Comparison of ENCODE assay signal across 9 cellular contexts in the genomic region with DNA sequence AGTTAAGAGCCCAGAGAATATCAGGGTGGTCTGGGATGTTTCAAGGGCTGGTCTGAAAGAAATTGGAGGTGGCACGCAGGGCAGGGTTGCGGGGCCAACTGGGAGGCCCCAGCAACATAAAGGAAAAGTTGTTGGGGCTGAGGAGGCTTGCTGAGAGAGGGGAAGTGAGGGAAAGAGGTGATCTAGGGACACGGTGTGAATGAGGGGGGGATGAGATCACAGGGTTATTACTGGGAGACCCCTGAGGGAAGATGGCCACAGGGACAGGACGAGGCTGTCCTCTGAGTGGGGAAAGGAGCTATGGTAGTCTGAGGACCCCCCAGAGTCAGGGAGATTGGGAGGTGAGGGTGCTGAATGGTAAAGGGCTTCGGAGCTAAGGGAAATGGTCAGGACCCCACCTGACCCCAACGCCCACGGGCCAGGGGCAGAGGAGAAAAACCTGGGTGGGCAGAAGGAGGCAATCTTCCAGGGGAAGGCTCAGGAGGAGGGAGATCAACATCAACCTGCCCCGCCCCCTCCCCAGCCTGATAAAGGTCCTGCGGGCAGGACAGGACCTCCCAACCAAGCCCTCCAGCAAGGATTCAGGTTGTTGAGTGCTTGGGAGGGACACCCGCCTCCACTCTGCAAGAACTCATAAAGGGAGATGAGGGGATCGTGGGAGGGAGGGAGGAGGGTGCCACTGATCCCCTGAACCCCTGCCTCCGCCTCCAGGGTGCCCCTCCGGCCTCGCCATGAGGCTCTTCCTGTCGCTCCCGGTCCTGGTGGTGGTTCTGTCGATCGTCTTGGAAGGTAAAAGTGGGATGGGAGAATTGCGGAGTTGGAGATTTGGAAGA. TPM values are rescaled to one million over a fixed set of nuclear protein-coding genes. Genes with fewer than 3 reads are reported as not detected.
A peak's percentile ranks its signal among the peaks of the same experiment; 100 is the strongest.
DNase-seq lines count a peak whose midpoint lies in the region; ATAC-seq and TF ChIP-seq lines count a peak whose summit lies in the region.
"Not testable (repeated sequence)": the region's sequence is repeated elsewhere in the genome, so short reads cannot be mapped to it uniquely, and the experiment has no call there.
"Had no signal": no experiment of that assay in that cellular context is flagged by ENCODE, and none has a peak within 500 bp of the region (broad histone marks: within the 10 kb centered on the region; RNA-seq: fewer than 3 reads in every experiment).

No MANE protein-coding gene starts in this region.

- not testable (repeated sequence) for H3K4me1 Mint-ChIP-seq in Calu3 (ENCODE audit: low read depth, unreplicated experiment); activated naive CD8-positive, alpha-beta T cell treated with anti-CD3 and anti-CD28 coated beads for 36 hours

- H3K4me3 Mint-ChIP-seq in Calu3 (ENCODE audit: low read depth, unreplicated experiment) = peak overlapping the region; percentile 73
- peak overlapping the region; percentile 23 for H3K4me3 Mint-ChIP-seq in activated naive CD8-positive, alpha-beta T cell treated with anti-CD3 and anti-CD28 coated beads for 36 hours

- not testable (repeated sequence) for H3K9ac ChIP-seq in fibroblast of lung (ENCODE audit: insufficient read depth, low read length); smooth muscle cell (ENCODE audit: low read depth)

- not testable (repeated sequence) for H3K9me3 ChIP-seq in OCI-LY7 (ENCODE audit: low read length); fibroblast of lung (ENCODE audit: control insufficient read depth, insufficient read depth, low read depth, low read length); lung (ENCODE audit: control insufficient read depth in 2 of 2, insufficient read depth in 1 of 2, low read length in 1 of 2); smooth muscle cell (replicated peaks; ENCODE audit: low read depth)

- not testable (repeated sequence) for H4K20me1 ChIP-seq in OCI-LY7 (ENCODE audit: insufficient read depth, low read length); fibroblast of lung (ENCODE audit: control insufficient read depth, extremely low read depth, insufficient read depth, low read length); smooth muscle cell (ENCODE audit: low read depth)

- POLR2A ChIA-PET in OCI-LY7 (lab: Charles Lee) = interaction anchor here (0.6 kb wide), 1 partner anchor 126 kb away, joined by 3 read pairs; no protein-coding TSS in a partner anchor

- DNase-seq in Calu3; OCI-LY7 (ENCODE audit: low spot score); activated naive CD8-positive, alpha-beta T cell treated with anti-CD3 and anti-CD28 coated beads for 36 hours; fibroblast of lung (ENCODE audit: low read depth in 2 of 2); lung (ENCODE audit: low spot score); smooth muscle cell (lab: John Stamatoyannopoulos, UW; ENCODE audit: unreplicated experiment): not testable (repeated sequence)

- H3K27me3 ChIP-seq in fibroblast of lung (ENCODE audit: control insufficient read depth, insufficient read depth, low read length); lung (ENCODE audit: control insufficient read depth, insufficient read depth); smooth muscle cell (ENCODE audit: low read depth): not testable (repeated sequence)

- CTCF ChIA-PET in Calu3 (lab: Charles Lee); OCI-LY7 (lab: Charles Lee; ENCODE audit: unreplicated experiment): not testable (repeated sequence)

- H3K4me3 ChIP-seq in OCI-LY7 (ENCODE audit: low read depth, low read length, poor library complexity, severe bottlenecking); lung: not testable (repeated sequence)
- peak overlapping the region in 1 of 4 experiments; percentile 30 for H3K4me3 ChIP-seq in fibroblast of lung (replicated peaks in 1 of 4; ENCODE audit: control extremely low read depth in 1 of 4, insufficient read depth in 1 of 4, low read depth in 3 of 4, low read length in 4 of 4)
- peak overlapping the region; percentile 10 for H3K4me3 ChIP-seq in smooth muscle cell

- not testable (repeated sequence) for H3K36me3 ChIP-seq in OCI-LY7 (ENCODE audit: insufficient read depth, low read length); fibroblast of lung (ENCODE audit: control insufficient read depth, insufficient read depth, low read length); lung (ENCODE audit: control insufficient read depth in 2 of 2, insufficient read depth in 2 of 2, low read length in 2 of 2); smooth muscle cell (ENCODE audit: low read depth)

- H3K4me1 ChIP-seq in OCI-LY7 (ENCODE audit: insufficient read depth, low read length, poor library complexity, severe bottlenecking); lung (ENCODE audit: control insufficient read depth in 2 of 2, insufficient read depth in 2 of 2, low read length in 2 of 2); smooth muscle cell (ENCODE audit: low read depth): not testable (repeated sequence)
- peaks cover 12% of the 10 kb centered on the region for H3K4me1 ChIP-seq in fibroblast of lung (ENCODE audit: control insufficient read depth, extremely low read depth, insufficient read depth, low read length)

- not testable (repeated sequence) for H3K36me3 Mint-ChIP-seq in Calu3 (ENCODE audit: insufficient read depth, unreplicated experiment); activated naive CD8-positive, alpha-beta T cell treated with anti-CD3 and anti-CD28 coated beads for 36 hours

- not testable (repeated sequence) for BruUV-seq in Calu3 (replicated peaks; lab: Mats Ljungman, UMichigan); OCI-LY7 (replicated peaks; lab: Mats Ljungman, UMichigan)

- H3K4me2 ChIP-seq in OCI-LY7 (ENCODE audit: low read length) (peak overlapping the region; percentile 34; the same call in 1 of the 2 replicates), fibroblast of lung (ENCODE audit: extremely low read depth, insufficient read depth, low read length) (peak overlapping the region; percentile 35), smooth muscle cell (peak overlapping the region; percentile 72)

- peaks cover 66% of the 10 kb centered on the region for H3K27me3 Mint-ChIP-seq in Calu3 (ENCODE audit: unreplicated experiment)
- H3K27me3 Mint-ChIP-seq in activated naive CD8-positive, alpha-beta T cell treated with anti-CD3 and anti-CD28 coated beads for 36 hours = peaks cover 29% of the 10 kb centered on the region

- peak; percentile 16 for ATAC-seq in lung (ENCODE audit: insufficient read depth, low FRiP score)

- 50% methylated on average over 16 to 18 of the region's 19 CpGs for WGBS in lung, 2 donors
- WGBS in smooth muscle cell (ENCODE audit: low lambda C conversion rate) = 65% methylated on average over 17 of the region's 19 CpGs

- not testable (repeated sequence) for H3F3A ChIP-seq in smooth muscle cell (ENCODE audit: low read depth)

- intact Hi-C loops in Calu3 (cut with micrococcal nuclease; ENCODE audit: unreplicated experiment); OCI-LY7 (cut with micrococcal nuclease; ENCODE audit: unreplicated experiment): not testable (repeated sequence)

- not testable (repeated sequence) for H3K9me2 ChIP-seq in OCI-LY7 (ENCODE audit: insufficient read depth, low read length)

- peak overlapping the region; percentile 67 for H3K27ac Mint-ChIP-seq in Calu3 (ENCODE audit: unreplicated experiment)
- not testable (repeated sequence) for H3K27ac Mint-ChIP-seq in activated naive CD8-positive, alpha-beta T cell treated with anti-CD3 and anti-CD28 coated beads for 36 hours

- H3K79me2 ChIP-seq in OCI-LY7 (ENCODE audit: insufficient read depth, low read depth, low read length); fibroblast of lung (ENCODE audit: control insufficient read depth, insufficient read depth, low read length); smooth muscle cell (ENCODE audit: low read depth): not testable (repeated sequence)

- not testable (repeated sequence) for H3K27ac ChIP-seq in OCI-LY7 (ENCODE audit: low read depth, low read length, poor library complexity, severe bottlenecking); fibroblast of lung (ENCODE audit: insufficient read depth, low read length); lung (ENCODE audit: low read depth in 1 of 2, low read length in 1 of 2); smooth muscle cell (ENCODE audit: low read depth)

- not testable (repeated sequence) for H2AFZ ChIP-seq in OCI-LY7 (ENCODE audit: low read length); fibroblast of lung (ENCODE audit: low read length); smooth muscle cell (ENCODE audit: low read depth)

- TF ChIP-seq CTCF in Calu3 (IDR thresholded peaks at IDR 0.05; ENCODE audit: unreplicated experiment); OCI-LY7 (conservative IDR thresholded peaks at IDR 0.05; ENCODE audit: low read length); fibroblast of lung (conservative IDR thresholded peaks at IDR 0.05 in 1 of 2, IDR thresholded peaks at IDR 0.05 in 1 of 2; ENCODE audit: low read depth in 1 of 2, low read length in 2 of 2); lung (IDR thresholded peaks at IDR 0.05; ENCODE audit: control extremely low read depth, extremely low read depth); smooth muscle cell (IDR thresholded peaks at IDR 0.05; ENCODE audit: borderline replicate concordance, insufficient read depth, poor library complexity, severe bottlenecking): not testable (repeated sequence)

- H3K9me3 Mint-ChIP-seq in Calu3 (ENCODE audit: low read depth, unreplicated experiment); activated naive CD8-positive, alpha-beta T cell treated with anti-CD3 and anti-CD28 coated beads for 36 hours: not testable (repeated sequence)

RNA-seq across cellular contexts. Expression of a gene that starts 12.1 kb away (rescaled TPM):
- total RNA-seq in Calu3 (2022) = 4.7 and 5.0 TPM in 2 replicates
- not detected in 2 replicates for total RNA-seq in OCI-LY7 (2014; rRNA removed; shearing (Covaris generic))
- total RNA-seq in OCI-LY7 (2022) = 1.9 TPM in 1 of 2 replicates, not detected in the other
- 1 to 10 TPM; 1.5 to 3.0 TPM for total RNA-seq in activated naive CD8-positive, alpha-beta T cell treated with anti-CD3 and anti-CD28 coated beads for 36 hours
- total RNA-seq in fibroblast of lung = 2.3 and 8.0 TPM in 2 replicates
- polyA plus RNA-seq in fibroblast of lung = 1.3 and 2.6 TPM in 2 replicates
- 2.7 and 8.2 TPM in 2 replicates for polyA plus RNA-seq in fibroblast of lung (2012)
- not detected in 2 replicates for polyA minus RNA-seq in fibroblast of lung (ENCODE audit: low replicate concordance)
- 100 to 1,000 TPM in 1 of 2 donors, 10 to 100 TPM in 1; 14.0 to 282 TPM for total RNA-seq in lung
- 1,000 to 10,000 TPM in 1 of 2 donors, 100 to 1,000 TPM in 1; 153 to 1,030 TPM for polyA plus RNA-seq in lung
- total RNA-seq in smooth muscle cell = 8.0 and 28.4 TPM in 2 replicates
- 28.6 and 31.5 TPM in 2 replicates for polyA plus RNA-seq in smooth muscle cell

RNA-seq across cellular contexts. Expression of a gene that starts 15.6 kb away (rescaled TPM):
- total RNA-seq in Calu3 (2022) (not detected in 2 replicates), OCI-LY7 (2022) (not detected in 2 replicates), fibroblast of lung (not detected in 2 replicates), lung (not detected), smooth muscle cell (not detected in 2 replicates)
- not detected in 2 replicates for total RNA-seq in OCI-LY7 (2014; rRNA removed; shearing (Covaris generic))
- total RNA-seq in activated naive CD8-positive, alpha-beta T cell treated with anti-CD3 and anti-CD28 coated beads for 36 hours = not detected
- polyA plus RNA-seq in fibroblast of lung (not detected in 2 replicates), lung (under 1 TPM in 1 of 2 donors, not detected in 1; 0.98 TPM), smooth muscle cell (not detected in 2 replicates)
- not detected in 2 replicates for polyA plus RNA-seq in fibroblast of lung (2012)
- not detected in 2 replicates for polyA minus RNA-seq in fibroblast of lung (ENCODE audit: low replicate concordance)
- total RNA-seq: LHCN-M2, RPMI7951 had no signal
- polyA plus RNA-seq: ovary had no signal

RNA-seq across cellular contexts. Expression of a gene that starts 19.4 kb away (rescaled TPM):
- total RNA-seq in Calu3 (2022) (not detected in 2 replicates), OCI-LY7 (2022) (not detected in 2 replicates), fibroblast of lung (not detected in 2 replicates), lung (1 to 10 TPM; 1.8 to 8.0 TPM), smooth muscle cell (0.40 TPM in 1 of 2 replicates, not detected in the other)
- 0.35 TPM in 1 of 2 replicates, not detected in the other for total RNA-seq in OCI-LY7 (2014; rRNA removed; shearing (Covaris generic))
- total RNA-seq in activated naive CD8-positive, alpha-beta T cell treated with anti-CD3 and anti-CD28 coated beads for 36 hours = not detected
- polyA plus RNA-seq in fibroblast of lung (not detected in 2 replicates), lung (10 to 100 TPM; 12.2 to 21.5 TPM), smooth muscle cell (0.29 and 0.61 TPM in 2 replicates)
- not detected in 2 replicates for polyA plus RNA-seq in fibroblast of lung (2012)
- polyA minus RNA-seq in fibroblast of lung (ENCODE audit: low replicate concordance) = not detected in 2 replicates
- total RNA-seq: LHCN-M2, RPMI7951 had no signal

RNA-seq across cellular contexts. Expression of a gene that starts 20.9 kb away (rescaled TPM):
- 1.1 and 4.1 TPM in 2 replicates for total RNA-seq in Calu3 (2022)
- 2.1 and 3.3 TPM in 2 replicates for total RNA-seq in OCI-LY7 (2014; rRNA removed; shearing (Covaris generic))
- total RNA-seq in OCI-LY7 (2022) = 1.1 and 1.8 TPM in 2 replicates
- total RNA-seq in activated naive CD8-positive, alpha-beta T cell treated with anti-CD3 and anti-CD28 coated beads for 36 hours = under 1 TPM; 0.46 to 0.62 TPM
- 35.0 and 339 TPM in 2 replicates for total RNA-seq in fibroblast of lung
- 1.5 and 13.4 TPM in 2 replicates for polyA plus RNA-seq in fibroblast of lung
- polyA plus RNA-seq in fibroblast of lung (2012) = 1.9 and 20.7 TPM in 2 replicates
- 1.3 TPM in 1 of 2 replicates, not detected in the other for polyA minus RNA-seq in fibroblast of lung (ENCODE audit: low replicate concordance)
- 100 to 1,000 TPM in 1 of 2 donors, 10 to 100 TPM in 1; 80.8 to 177 TPM for total RNA-seq in lung
- polyA plus RNA-seq in lung = 1,000 to 10,000 TPM in 1 of 2 donors, 100 to 1,000 TPM in 1; 235 to 1,011 TPM
- 228 and 237 TPM in 2 replicates for total RNA-seq in smooth muscle cell
- polyA plus RNA-seq in smooth muscle cell = 329 and 458 TPM in 2 replicates

RNA-seq across cellular contexts. Expression of a gene that starts 28.7 kb away (rescaled TPM):
- total RNA-seq in Calu3 (2022) = 172 and 183 TPM in 2 replicates
- 32.2 and 34.0 TPM in 2 replicates for total RNA-seq in OCI-LY7 (2014; rRNA removed; shearing (Covaris generic))
- 70.3 and 86.3 TPM in 2 replicates for total RNA-seq in OCI-LY7 (2022)
- 10 to 100 TPM; 54.2 to 57.2 TPM for total RNA-seq in activated naive CD8-positive, alpha-beta T cell treated with anti-CD3 and anti-CD28 coated beads for 36 hours
- total RNA-seq in fibroblast of lung = 34.7 and 46.7 TPM in 2 replicates
- polyA plus RNA-seq in fibroblast of lung = 54.4 and 86.0 TPM in 2 replicates
- polyA plus RNA-seq in fibroblast of lung (2012) = 67.2 and 96.5 TPM in 2 replicates
- 249 and 294 TPM in 2 replicates for polyA minus RNA-seq in fibroblast of lung (ENCODE audit: low replicate concordance)
- 100 to 1,000 TPM in 1 of 2 donors, 10 to 100 TPM in 1; 35.9 to 130 TPM for total RNA-seq in lung
- 10 to 100 TPM; 82.5 to 88.0 TPM for polyA plus RNA-seq in lung
- 30.7 and 41.9 TPM in 2 replicates for total RNA-seq in smooth muscle cell
- polyA plus RNA-seq in smooth muscle cell = 62.1 and 79.3 TPM in 2 replicates
